Comparison of ENCODE assay signal across 15 cellular contexts in the genomic region with DNA sequence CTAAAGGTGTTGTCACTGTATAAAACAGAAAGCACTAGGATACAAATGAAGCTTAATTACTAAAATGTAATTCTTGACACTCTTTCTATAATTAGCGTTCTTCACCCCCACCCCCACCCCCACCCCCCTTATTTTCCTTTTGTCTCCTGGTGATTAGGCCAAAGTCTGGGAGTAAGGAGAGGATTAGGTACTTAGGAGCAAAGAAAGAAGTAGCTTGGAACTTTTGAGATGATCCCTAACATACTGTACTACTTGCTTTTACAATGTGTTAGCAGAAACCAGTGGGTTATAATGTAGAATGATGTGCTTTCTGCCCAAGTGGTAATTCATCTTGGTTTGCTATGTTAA. TPM values are rescaled to one million over a fixed set of nuclear protein-coding genes. Genes with fewer than 3 reads are reported as not detected.
DNase-seq lines count a peak whose midpoint lies in the region; ATAC-seq and TF ChIP-seq lines count a peak whose summit lies in the region.
"Had no signal": no experiment of that assay in that cellular context is flagged by ENCODE, and none has a peak within 500 bp of the region (broad histone marks: within the 10 kb centered on the region; RNA-seq: fewer than 3 reads in every experiment).

No MANE protein-coding gene starts in this region.

- H3K4me3 ChIP-seq in GM23248 (no peak overlapping the region), HUES64 (ENCODE audit: low read length) (no peak overlapping the region)
- H3K4me3 ChIP-seq: adrenal gland, mucosa of descending colon, tibial nerve had no signal

- peaks cover 8% of the 10 kb centered on the region for H3K4me1 ChIP-seq in GM23248 (ENCODE audit: insufficient read depth)
- H3K4me1 ChIP-seq in HUES64 (ENCODE audit: insufficient read depth, low read length) = peaks cover 39% of the 10 kb centered on the region

- no peaks in the 10 kb centered on the region for H4K20me1 ChIP-seq in GM23248 (ENCODE audit: insufficient read depth)

- peak; percentile 21 for DNase-seq in GM23248
- peak; percentile 51 for DNase-seq in amniotic epithelial cell (ENCODE audit: low read depth)
- peak; percentile 14 for DNase-seq in iris pigment epithelial cell (ENCODE audit: low read depth)
- no peak for DNase-seq in activated CD4-positive, alpha-beta T cell treated with anti-CD3 and anti-CD28 coated beads for 1 hour
- no peak for DNase-seq in RWPE1 (ENCODE audit: low spot score)
- no peak for DNase-seq in stimulated activated CD8-positive, alpha-beta memory T cell treated with anti-CD3 and anti-CD28 coated beads, Interleukin-4, amount 100 ng/mL, for 48 hours
- DNase-seq: H9 had no signal

- no peaks in the 10 kb centered on the region for H3K9me3 ChIP-seq in GM23248 (ENCODE audit: low read depth)
- peaks cover under 1% of the 10 kb centered on the region; the same call in 1 of the 2 replicates for H3K9me3 ChIP-seq in HUES64 (ENCODE audit: insufficient read depth, low read depth, low read length)
- H3K9me3 ChIP-seq: BE2C, mucosa of descending colon, neutrophil, tibial nerve had no signal

- TF ChIP-seq CTCF in RWPE1 (conservative IDR thresholded peaks at IDR 0.05; ENCODE audit: low read depth) = no peak

- H3K36me3 ChIP-seq in GM23248 (ENCODE audit: low read depth) = peaks cover 19% of the 10 kb centered on the region
- peaks cover 10% of the 10 kb centered on the region for H3K36me3 ChIP-seq in HUES64 (ENCODE audit: insufficient read depth, low read length)

- in situ Hi-C loops in GM23248 (cut with MboI) = loop anchor here (5.0 to 25.0 kb wide), 3 partner anchors 400 to 735 kb away; a partner anchor contains a TSS

- H3K9ac ChIP-seq in GM23248 (no peak overlapping the region), HUES64 (ENCODE audit: low read depth, low read length) (no peak overlapping the region)

- POLR2A ChIA-PET in RWPE1 (lab: Yijun Ruan, JAX; ENCODE audit: low non-redundant PET) = no interaction called here

- H3K4me2 ChIP-seq in GM23248 (ENCODE audit: unreplicated experiment) = no peak overlapping the region

- no peaks in the 10 kb centered on the region; the same call in 1 of the 2 replicates for H3K79me2 ChIP-seq in GM23248 (ENCODE audit: insufficient read depth)

- H3K27me3 ChIP-seq in GM23248 (replicated peaks; ENCODE audit: insufficient read depth) (no peaks in the 10 kb centered on the region), HUES64 (ENCODE audit: insufficient read depth, low read length) (no peaks in the 10 kb centered on the region)
- H3K27me3 ChIP-seq: adrenal gland, BE2C, neutrophil, tibial nerve had no signal

- CTCF ChIA-PET in RWPE1 (lab: Yijun Ruan, JAX) = interaction anchor here (0.7 to 1.5 kb wide), 7 partner anchors 8 to 399 kb away, joined by 3 to 10 read pairs (median 3); no protein-coding TSS in a partner anchor

- ATAC-seq in GM19452 (IDR thresholded peaks at IDR 0.05; ENCODE audit: unreplicated experiment) = no peak

- peaks cover 21% of the 10 kb centered on the region for H3F3A ChIP-seq in GM23248 (ENCODE audit: insufficient read depth)

- 40 to 49% methylated on average over 1 of the region's 1 CpG for WGBS in GM23248 (ENCODE audit: low coverage in 1 of 2, low lambda C conversion rate in 2 of 2, missing lambda C conversion rate in 2 of 2), 2 experiments
- WGBS in HUES64 = no CpG with 5 or more reads among the region's 1 CpG

- no peak overlapping the region for H2AFZ ChIP-seq in GM23248

- no peak overlapping the region for H3K27ac ChIP-seq in GM23248
- H3K27ac ChIP-seq in HUES64 (ENCODE audit: low read depth, low read length) = peak overlapping the region; percentile 1; the same call in 1 of the 2 replicates
- H3K27ac ChIP-seq in RWPE1 = no peak overlapping the region
- H3K27ac ChIP-seq: adrenal gland, neutrophil, tibial nerve, WERI-Rb-1 had no signal

- H3K9me2 ChIP-seq in GM23248 (ENCODE audit: insufficient read depth) = no peaks in the 10 kb centered on the region

RNA-seq across cellular contexts. Expression of a gene that starts 43.8 kb away (rescaled TPM):
- 55.2 and 57.5 TPM in 2 replicates for total RNA-seq in GM23248 (2014; rRNA removed; shearing (Covaris generic))
- polyA plus RNA-seq in GM23248 (2016; fragmentation: Nextera tagmentation; extraction: Ambion mirVana) = 75.3 and 76.4 TPM in 2 replicates
- polyA plus RNA-seq in HUES64 (2013, experiment 1 of 2) = 24.5 TPM
- 25.0 TPM for polyA plus RNA-seq in HUES64 (2013, experiment 2 of 2)

Comparison
In these comparisons a context has a peak if more than half of its experiments do, and no peak if none do; other contexts are left out.
1. DNase-seq: peak in GM23248 (single experiment), amniotic epithelial cell (single experiment) and iris pigment epithelial cell (single experiment); none in activated CD4-positive, alpha-beta T cell treated with anti-CD3 and anti-CD28 coated beads for 1 hour (single experiment), RWPE1 (single experiment) and stimulated activated CD8-positive, alpha-beta memory T cell treated with anti-CD3 and anti-CD28 coated beads, Interleukin-4, amount 100 ng/mL, for 48 hours (single experiment).